Comparison of ENCODE assay signal across 8 cellular contexts in the genomic region with DNA sequence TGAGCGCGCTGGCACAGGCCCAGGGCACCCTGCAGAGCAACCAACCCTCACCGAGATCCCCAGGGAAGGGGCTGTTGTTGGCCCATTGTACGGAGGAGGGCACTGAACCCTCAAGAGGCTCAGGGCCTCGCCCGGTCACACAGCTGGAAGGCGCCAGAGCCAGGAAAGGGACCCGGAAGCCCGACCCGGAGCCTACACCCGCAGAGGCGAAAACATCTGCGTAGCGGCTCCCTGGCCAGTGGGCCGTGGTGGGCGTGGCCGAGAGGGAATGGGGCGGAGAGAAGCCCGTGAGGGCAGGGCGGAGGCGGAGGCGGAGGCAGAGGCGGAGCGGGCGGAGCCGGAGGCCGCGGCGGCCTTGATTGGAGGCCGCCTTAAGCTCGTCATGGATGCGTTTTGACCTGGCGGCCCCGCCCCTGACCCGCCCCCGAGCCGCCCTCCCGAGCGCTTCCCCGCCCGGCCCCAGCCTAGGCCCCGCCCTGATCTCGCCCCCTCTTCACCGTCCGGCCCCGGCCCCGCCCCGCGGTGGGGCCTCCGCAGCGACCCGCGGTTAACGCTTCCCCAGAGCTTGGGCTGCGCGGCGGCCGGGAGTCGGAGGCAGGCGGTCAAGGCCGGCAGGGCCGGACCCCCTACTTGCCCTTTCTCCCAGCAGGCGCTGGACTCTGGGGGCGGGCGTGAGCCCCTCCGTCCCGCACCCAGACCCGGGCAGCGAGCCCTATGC. TPM values are rescaled to one million over a fixed set of nuclear protein-coding genes. Genes with fewer than 3 reads are reported as not detected.
DNase-seq lines count a peak whose midpoint lies in the region; TF ChIP-seq lines count a peak whose summit lies in the region.

No MANE protein-coding gene starts in this region.

- no peak overlapping the region for H3K18ac ChIP-seq in H9 (ENCODE audit: insufficient read length, low read depth, low read length)

- no peak overlapping the region for H2BK15ac ChIP-seq in H9 (ENCODE audit: low read depth, low read length)

- H3K27me3 ChIP-seq in H9 (ENCODE audit: insufficient read depth, low read length) (no peaks in the 10 kb centered on the region), neural progenitor cell (peaks cover 41% of the 10 kb centered on the region), stomach (no peaks in the 10 kb centered on the region)

- no peak overlapping the region for H3K4ac ChIP-seq in H9 (ENCODE audit: low read depth, low read length)

- no peak overlapping the region for H4K8ac ChIP-seq in H9 (replicated peaks; ENCODE audit: insufficient read length, low read depth, low read length)

- TF ChIP-seq POLR2A in stomach (IDR thresholded peaks at IDR 0.05): peak in 2 of 4 donors; percentile 40 to 42

- no peak overlapping the region for H3K23ac ChIP-seq in H9 (ENCODE audit: insufficient read length, low read depth, low read length)

- H3K4me3 ChIP-seq in fibroblast of villous mesenchyme (ENCODE audit: low read depth, low read length): peak overlapping the region; percentile 65
- peak overlapping the region; percentile 72 for H3K4me3 ChIP-seq in neural progenitor cell
- peak overlapping the region; percentile 71 to 85 (median 77) for H3K4me3 ChIP-seq in stomach

- H2BK12ac ChIP-seq in H9 (ENCODE audit: insufficient read length, low read depth, low read length): no peak overlapping the region

- no peak overlapping the region for H4K91ac ChIP-seq in H9 (ENCODE audit: insufficient read length, low read depth, low read length)

- H4K5ac ChIP-seq in H9 (ENCODE audit: insufficient read length, low read depth, low read length): no peak overlapping the region

- peaks cover 4% of the 10 kb centered on the region; the same call in 1 of the 2 replicates for H3K4me1 ChIP-seq in ES-I3 (ENCODE audit: insufficient read depth, low read length)
- no peaks in the 10 kb centered on the region for H3K4me1 ChIP-seq in H9 (ENCODE audit: insufficient read depth, low read length)
- peaks cover 14% of the 10 kb centered on the region for H3K4me1 ChIP-seq in neural progenitor cell
- H3K4me1 ChIP-seq in stomach: peaks cover 28 to 57% (median 39%) of the 10 kb centered on the region in 4 donors

- H4K20me1 ChIP-seq in H9 (ENCODE audit: control insufficient read depth, insufficient read depth, insufficient read length) (no peaks in the 10 kb centered on the region), neural progenitor cell (ENCODE audit: low read depth) (peaks cover 15% of the 10 kb centered on the region)

- intact Hi-C loops in stomach (cut with DNase I; ENCODE audit: low total_unique reads): no loop called here

- H3K36me3 Mint-ChIP-seq in H9 (ENCODE audit: insufficient read depth in 1 of 3, low read depth in 3 of 3): peaks cover 10 to 17% (median 14%) of the 10 kb centered on the region in 3 experiments
- H3K36me3 Mint-ChIP-seq in neural progenitor cell: peaks cover 9% of the 10 kb centered on the region

- H3K36me3 ChIP-seq in ES-I3 (ENCODE audit: insufficient read depth, low read length): no peaks in the 10 kb centered on the region
- H3K36me3 ChIP-seq in neural progenitor cell: no peaks in the 10 kb centered on the region
- H3K36me3 ChIP-seq in stomach: peaks cover 9 to 15% (median 13%) of the 10 kb centered on the region in 4 donors

- peak overlapping the region; percentile 55 to 79 for H3K4me3 Mint-ChIP-seq in H9
- H3K4me3 Mint-ChIP-seq in neural progenitor cell: peak overlapping the region; percentile 84

- H3K23me2 ChIP-seq in H9 (ENCODE audit: insufficient read length, low read depth, low read length, poor library complexity, severe bottlenecking): peaks cover 4% of the 10 kb centered on the region

- H3K4me2 ChIP-seq in H9 (ENCODE audit: insufficient read depth, insufficient read length, low read length) (peak overlapping the region; percentile 62), neural progenitor cell (peak overlapping the region; percentile 74)

- H2AFZ ChIP-seq in H9 (ENCODE audit: low read length) (no peak overlapping the region), neural progenitor cell (replicated peaks) (no peak overlapping the region)

- no peaks in the 10 kb centered on the region; a peak in 1 of 5 replicates for H3K9me3 Mint-ChIP-seq in H9
- no peaks in the 10 kb centered on the region for H3K9me3 Mint-ChIP-seq in neural progenitor cell

- H3F3A ChIP-seq in neural progenitor cell (ENCODE audit: low read depth): peaks cover 20% of the 10 kb centered on the region

- H3K79me2 ChIP-seq in H9 (ENCODE audit: insufficient read depth, low read length) (no peaks in the 10 kb centered on the region), neural progenitor cell (ENCODE audit: low read depth) (no peaks in the 10 kb centered on the region)

- peak overlapping the region; percentile 84 for H3K9ac ChIP-seq in ES-I3 (ENCODE audit: low read depth, low read length)
- H3K9ac ChIP-seq in H9 (ENCODE audit: extremely low read depth, insufficient read length, low read length): no peak overlapping the region
- H3K9ac ChIP-seq in neural progenitor cell: no peak overlapping the region

- H3K27ac ChIP-seq in H9 (ENCODE audit: insufficient read length, low read depth, low read length) (no peak overlapping the region), neural progenitor cell (no peak overlapping the region), stomach (peak overlapping the region; percentile 87 to 97 (median 95))

- H3K56ac ChIP-seq in H9 (ENCODE audit: insufficient read length, low read depth, low read length): no peak overlapping the region

- TF ChIP-seq CTCF in H9 (conservative IDR thresholded peaks at IDR 0.05): no peak
- no peak for TF ChIP-seq CTCF in fibroblast of villous mesenchyme (IDR thresholded peaks at IDR 0.05; ENCODE audit: insufficient read depth, low read depth, low read length)
- TF ChIP-seq CTCF in neural progenitor cell (IDR thresholded peaks at IDR 0.05): no peak
- TF ChIP-seq CTCF in stomach (IDR thresholded peaks at IDR 0.05): no peak

- no CpG with 5 or more reads among the region's 69 CpGs for WGBS in H9 (ENCODE audit: extremely low coverage, insufficient read length, low lambda C conversion rate)
- 0 to 1% (median 1%) methylated on average over 21 to 69 of the region's 69 CpGs for WGBS in stomach, 5 donors

- no peaks in the 10 kb centered on the region for H3K9me3 ChIP-seq in ES-I3 (ENCODE audit: control insufficient read depth, insufficient read depth, low read length)
- H3K9me3 ChIP-seq in H9 (ENCODE audit: control insufficient read depth, low read depth, low read length): no peaks in the 10 kb centered on the region
- H3K9me3 ChIP-seq in neural progenitor cell (ENCODE audit: low read depth): no peaks in the 10 kb centered on the region
- H3K9me3 ChIP-seq in stomach: no peaks in the 10 kb centered on the region

- no peak overlapping the region for H2BK20ac ChIP-seq in H9 (ENCODE audit: low read depth, low read length, poor library complexity, severe bottlenecking)

- no peak overlapping the region for H2BK5ac ChIP-seq in H9 (ENCODE audit: insufficient read length, low read length)

- H3K4me1 Mint-ChIP-seq in H9 (peaks cover 13 to 22% of the 10 kb centered on the region in 2 experiments), neural progenitor cell (peaks cover 17% of the 10 kb centered on the region)

- H3K27me3 Mint-ChIP-seq in H9 (ENCODE audit: low read depth) (peaks cover 29% of the 10 kb centered on the region), neural progenitor cell (ENCODE audit: insufficient read depth, low read depth) (peaks cover 14% of the 10 kb centered on the region)

- no peak for TF ChIP-seq EP300 in stomach (IDR thresholded peaks at IDR 0.05)

- DNase-seq in H9: peak; percentile 96
- DNase-seq in M059J (ENCODE audit: low read depth): peak; percentile 96
- DNase-seq in SHP77 (lab: John Stamatoyannopoulos, UW): peak; percentile 94 to 96
- DNase-seq in activated gamma-delta T cell (lab: John Stamatoyannopoulos, UW): peak; percentile 87
- peak; percentile 97 for DNase-seq in fibroblast of villous mesenchyme (ENCODE audit: low read depth)
- DNase-seq in neural progenitor cell (ENCODE audit: low spot score): peak; percentile 98
- peak; percentile 95 for DNase-seq in stomach

- H2AK5ac ChIP-seq in H9 (ENCODE audit: insufficient read length, low read length): no peak overlapping the region

- H3T11ph ChIP-seq in H9 (ENCODE audit: low read length): no peak overlapping the region

- H3K27ac Mint-ChIP-seq in H9 (no peak overlapping the region; a peak in 1 of 7 replicates), neural progenitor cell (no peak overlapping the region)

- no peak overlapping the region for H3K14ac ChIP-seq in H9 (ENCODE audit: insufficient read depth, low read length)

- H3K79me1 ChIP-seq in H9 (ENCODE audit: insufficient read depth, low read depth, low read length, poor library complexity, severe bottlenecking): no peaks in the 10 kb centered on the region

- H2BK120ac ChIP-seq in H9 (ENCODE audit: low read depth, low read length, poor library complexity, severe bottlenecking): no peak overlapping the region

RNA-seq across cellular contexts. Expression of a gene that starts 2.1 kb away (rescaled TPM):
- total RNA-seq in H9 (2021) (14.6 and 16.3 TPM in 2 replicates), fibroblast of villous mesenchyme (22.2 and 23.7 TPM in 2 replicates), neural progenitor cell (ENCODE audit: low replicate concordance) (14.0 and 18.1 TPM in 2 replicates), stomach (10 to 100 TPM in 4 of 5 donors, 1 to 10 TPM in 1; 5.4 to 17.9 (median 10.5) TPM)
- 56.4 and 65.9 TPM in 2 replicates for total RNA-seq in M059J (2014; rRNA removed; shearing (Covaris generic))
- polyA plus RNA-seq in stomach: 10 to 100 TPM in 1 of 3 donors, 1 to 10 TPM in 2; 6.6 to 10.7 (median 8.1) TPM

RNA-seq across cellular contexts. Expression of a gene that starts 10.5 kb away (rescaled TPM):
- total RNA-seq in H9 (2021) (33.0 and 33.1 TPM in 2 replicates), fibroblast of villous mesenchyme (30.3 and 33.7 TPM in 2 replicates), neural progenitor cell (ENCODE audit: low replicate concordance) (7.0 and 23.9 TPM in 2 replicates), stomach (10 to 100 TPM; 20.1 to 75.3 (median 43.2) TPM)
- 62.0 and 117 TPM in 2 replicates for total RNA-seq in M059J (2014; rRNA removed; shearing (Covaris generic))
- polyA plus RNA-seq in stomach: 10 to 100 TPM; 31.9 to 51.9 (median 41.5) TPM

RNA-seq across cellular contexts. Expression of a gene that starts 22.7 kb away (rescaled TPM):
- total RNA-seq in H9 (2021) (137 and 150 TPM in 2 replicates), fibroblast of villous mesenchyme (under 0.01 and 0.43 TPM in 2 replicates), neural progenitor cell (ENCODE audit: low replicate concordance) (10.5 and 34.8 TPM in 2 replicates), stomach (10 to 100 TPM in 1 of 5 donors, 1 to 10 TPM in 1, not detected in 3; 2.3 to 18.2 TPM)
- total RNA-seq in M059J (2014; rRNA removed; shearing (Covaris generic)): 0.17 TPM in 1 of 2 replicates, not detected in the other
- 1 to 10 TPM; 2.4 to 5.2 (median 3.9) TPM for polyA plus RNA-seq in stomach

Comparison
In these comparisons a context has a peak if more than half of its experiments do, and no peak if none do; other contexts are left out.
1. H3K27ac ChIP-seq: peak in stomach (5 of 5); none in H9 (single experiment) and neural progenitor cell (single experiment).
2. Peak in every context shown above with its lines, with median percentiles within 50 percentile points of each other: DNase-seq and H3K4me3 ChIP-seq.